ENCODE assay signal across 2 cellular contexts in the genomic region with DNA sequence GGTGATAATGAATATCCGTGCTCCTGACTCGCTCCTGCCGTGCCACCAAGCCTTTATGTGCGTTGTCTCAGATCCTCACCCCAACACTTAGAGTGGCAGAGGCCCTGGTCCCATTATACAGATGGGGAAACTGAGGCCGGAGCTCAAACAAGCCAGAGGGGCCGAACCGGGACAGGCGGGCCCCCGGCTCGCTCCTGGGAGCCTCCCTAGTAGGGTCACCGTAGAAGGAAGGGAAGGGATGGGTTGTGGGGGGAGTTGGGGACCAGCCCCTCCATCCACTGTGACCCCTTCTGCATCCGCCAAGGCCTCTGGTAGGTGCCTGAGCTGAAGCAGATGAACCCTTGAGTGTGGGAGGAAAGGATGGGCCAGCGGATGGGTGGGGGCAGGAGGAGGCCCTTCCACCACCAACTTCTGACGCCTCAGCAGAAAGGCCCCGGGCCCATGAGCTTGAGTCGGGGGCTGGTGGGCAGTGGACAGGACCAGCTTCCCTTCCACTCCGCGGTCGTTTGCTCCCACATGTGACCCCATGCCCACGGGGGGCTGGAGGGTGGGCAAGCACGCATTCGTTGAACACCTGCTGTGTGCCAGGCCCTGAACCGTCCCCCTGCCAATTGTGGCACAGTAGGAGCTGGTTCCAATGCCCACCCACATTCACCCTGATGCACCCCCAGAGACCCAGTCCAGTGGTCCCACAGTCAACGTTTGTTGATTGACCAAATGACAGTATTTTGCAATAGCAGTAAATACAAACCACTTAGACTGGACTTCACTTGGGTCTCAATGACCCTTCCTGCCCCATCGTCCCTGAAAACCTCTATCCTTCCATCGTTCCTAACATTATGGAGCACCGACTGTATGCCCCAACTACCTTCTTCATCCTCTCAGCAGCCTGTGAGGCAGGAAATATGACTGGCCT.
TF ChIP-seq lines count a peak whose summit lies in the region.

No MANE protein-coding gene starts in this region.

TF ChIP-seq in H1, 55 proteins besides CTCF, POLR2A, EP300 and RAD21:
- TF ChIP-seq EZH2 (IDR thresholded peaks at IDR 0.05; ENCODE audit: low read depth, low read length, severe bottlenecking) (peak; percentile 15), ASH2L (IDR thresholded peaks at IDR 0.05; ENCODE audit: low read length) (no peak), TCF12 (IDR thresholded peaks at IDR 0.05; ENCODE audit: low read depth, low read length) (no peak), PHF8 (conservative IDR thresholded peaks at IDR 0.05; ENCODE audit: low read depth, low read length) (no peak), SP1 (IDR thresholded peaks at IDR 0.05; ENCODE audit: low read depth, low read length) (no peak), CHD2 (IDR thresholded peaks at IDR 0.05; ENCODE audit: low read length) (no peak), KDM1A (IDR thresholded peaks at IDR 0.05; ENCODE audit: borderline replicate concordance, low read length) (0 out of 2 replicates have a peak, but pooled peaks have one; percentile 42), HDAC6 (IDR thresholded peaks at IDR 0.05; ENCODE audit: low read depth, low read length) (no peak), HDAC2 (IDR thresholded peaks at IDR 0.05; ENCODE audit: borderline replicate concordance in 1 of 2, low read depth in 2 of 2, low read length in 2 of 2) (peak in 1 of 2 experiments; percentile 51; a peak in 1 of 4 replicates)
TF ChIP-seq in H1: peak in this region for 3.

TF ChIP-seq in neural cell, 6 proteins besides CTCF, POLR2A, EP300 and RAD21:
- no peak for TF ChIP-seq SMC3 (conservative IDR thresholded peaks at IDR 0.05; ENCODE audit: poor library complexity)
- no peak for TF ChIP-seq MXI1 (conservative IDR thresholded peaks at IDR 0.05; ENCODE audit: poor library complexity, severe bottlenecking)
- TF ChIP-seq POLR2AphosphoS5 (IDR thresholded peaks at IDR 0.05): no peak
- TF ChIP-seq REST (IDR thresholded peaks at IDR 0.05; ENCODE audit: borderline replicate concordance): no peak
- no peak for TF ChIP-seq EZH2 (IDR thresholded peaks at IDR 0.05; ENCODE audit: borderline replicate concordance, insufficient read depth, low read length, poor library complexity, severe bottlenecking)
- no peak for TF ChIP-seq TAF1 (IDR thresholded peaks at IDR 0.05; ENCODE audit: low read depth)
